ENCODE assay signal across 8 cellular contexts in the genomic region with DNA sequence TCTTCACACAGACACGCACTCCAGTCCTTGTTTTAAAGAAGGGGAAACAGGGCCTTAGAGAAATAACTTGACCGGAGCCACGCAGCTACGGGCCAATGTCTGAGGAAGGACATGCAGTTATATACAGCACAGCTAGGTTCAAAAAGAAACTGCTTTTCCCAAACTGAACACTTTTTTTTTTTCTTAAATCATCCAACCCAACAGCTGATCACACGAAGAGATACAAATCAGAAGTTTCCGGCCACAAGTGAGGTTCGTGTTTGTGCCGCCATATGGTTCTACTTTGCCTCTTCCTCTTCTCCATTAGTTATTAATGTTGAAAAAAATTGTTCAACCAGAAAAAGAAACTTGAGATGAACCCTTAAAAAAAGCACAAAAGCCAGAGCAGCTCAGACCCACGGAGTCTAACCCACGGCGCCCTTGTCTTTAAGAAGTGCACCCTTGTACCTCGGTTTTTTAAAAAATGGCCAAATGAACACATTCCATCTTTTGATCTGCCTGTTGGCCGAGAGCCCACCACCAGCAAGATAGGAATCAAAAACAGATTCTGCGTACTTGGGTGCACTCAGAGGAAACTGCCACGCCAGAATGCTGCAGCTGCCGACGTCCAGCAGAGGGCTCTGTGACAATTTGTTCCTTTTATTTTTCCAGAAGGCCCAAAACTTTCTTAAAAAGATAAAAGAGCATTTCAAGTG.
A peak's percentile ranks its signal among the peaks of the same experiment; 100 is the strongest.
DNase-seq lines count a peak whose midpoint lies in the region; ATAC-seq, FAIRE-seq and TF ChIP-seq lines count a peak whose summit lies in the region.

No MANE protein-coding gene starts in this region.

- no peaks in the 10 kb centered on the region for H3K9me3 Mint-ChIP-seq in T-cell

- H3K4me3 Mint-ChIP-seq in T-cell: peak overlapping the region; percentile 74 to 87 (median 86)

- H3K27me3 ChIP-seq in ascending aorta (no peaks in the 10 kb centered on the region), spleen (replicated peaks in 1 of 7) (no peaks in the 10 kb centered on the region)

- peaks cover 5% of the 10 kb centered on the region for H3K36me3 Mint-ChIP-seq in T-cell

- intact Hi-C loops in ascending aorta (cut with DNase I): loop anchor here (1.0 kb wide), 2 partner anchors 94 to 260 kb away; partner anchors contain the start of gene CAPZB
- intact Hi-C loops in spleen (cut with DNase I; ENCODE audit: low total_unique reads): loop anchor here (5.0 kb wide), 2 partner anchors 86 to 261 kb away; no protein-coding TSS in a partner anchor

- CTCF ChIA-PET in T-cell (lab: Charles Lee): interaction anchor here (0.6 to 1.4 kb wide), 13 partner anchors 11 to 426 kb away, joined by 3 to 12 read pairs (median 4); partner anchors contain the start of gene CAPZB (in 1 of the 2)

- TF ChIP-seq POLR2A in GM12891 (IDR thresholded peaks at IDR 0.05; ENCODE audit: low read depth, low read length) (no peak), spleen (IDR thresholded peaks at IDR 0.05) (no peak)

- ATAC-seq in HG03432 (IDR thresholded peaks at IDR 0.05; ENCODE audit: unreplicated experiment) (peak; percentile 76), T-cell (replicated peaks in 1 of 4) (peak; percentile 70 to 82 (median 76))

- DNase-seq in GM12891 (ENCODE audit: insufficient read length, low spot score) (peak; percentile 67), T-cell (peak; percentile 45 to 84 (median 62)), ascending aorta (ENCODE audit: low spot score in 2 of 2) (peak in 1 of 2 donors; percentile 84), hypothalamus (lab: John Stamatoyannopoulos, UW) (peak in 26 of 51 donors; percentile 4 to 61 (median 28)), spleen (peak; percentile 79), DMS114 treated with DMSO at 0.1 percent for 48 hours (lab: John Stamatoyannopoulos, UW; ENCODE audit: unreplicated experiment) (no peak)

- H3K36me3 ChIP-seq in ascending aorta (no peaks in the 10 kb centered on the region), spleen (peaks cover 0 to 32% (median 6%) of the 10 kb centered on the region in 6 donors)

- 6 to 17% (median 12%) methylated on average over 17 of the region's 17 CpGs for WGBS in spleen, 5 donors

- H3K27ac ChIP-seq in 22Rv1 (no peak overlapping the region), ascending aorta (peak overlapping the region; percentile 77 to 81), spleen (peak overlapping the region; percentile 66 to 85 (median 74))

- H3K4me3 ChIP-seq in ascending aorta (peak overlapping the region; percentile 28 to 54), spleen (peak overlapping the region in 3 of 8 donors; percentile 17 to 53 (median 27))

- peak; percentile 83 for FAIRE-seq in GM12891 (lab: Jason Lieb, UNC)

- peak overlapping the region; percentile 88 to 98 for H3K27ac Mint-ChIP-seq in T-cell

- peaks cover 15 to 72% of the 10 kb centered on the region in 2 donors for H3K4me1 ChIP-seq in ascending aorta
- peaks cover 46 to 98% (median 81%) of the 10 kb centered on the region in 6 donors for H3K4me1 ChIP-seq in spleen

- POLR2A ChIA-PET in T-cell (lab: Charles Lee): interaction anchor here in 1 of 2 donors (0.7 to 1.2 kb wide), 3 partner anchors 96 to 206 kb away, joined by 3 read pairs; a partner anchor contains a TSS

- peaks cover 79 to 90% (median 90%) of the 10 kb centered on the region in 3 donors for H3K4me1 Mint-ChIP-seq in T-cell

- H3K9me3 ChIP-seq in ascending aorta (no peaks in the 10 kb centered on the region), spleen (no peaks in the 10 kb centered on the region)

- H3K27me3 Mint-ChIP-seq in T-cell: no peaks in the 10 kb centered on the region

- TF ChIP-seq CTCF in 22Rv1 (IDR thresholded peaks at IDR 0.05) (peak; percentile 85), ascending aorta (IDR thresholded peaks at IDR 0.05) (peak; percentile 72 to 89 (median 85)), spleen (IDR thresholded peaks at IDR 0.05 in 8 of 11, conservative IDR thresholded peaks at IDR 0.05 in 3 of 11) (peak; percentile 57 to 90 (median 80))

TF ChIP-seq in GM12891, 5 proteins besides CTCF, POLR2A, EP300 and RAD21:
- TF ChIP-seq SPI1 (IDR thresholded peaks at IDR 0.05; ENCODE audit: low read depth, low read length) (peak; percentile 43; the same call in 1 of the 2 replicates), POU2F2 (IDR thresholded peaks at IDR 0.05; ENCODE audit: low read depth, low read length) (no peak)
